In the genomic region with DNA sequence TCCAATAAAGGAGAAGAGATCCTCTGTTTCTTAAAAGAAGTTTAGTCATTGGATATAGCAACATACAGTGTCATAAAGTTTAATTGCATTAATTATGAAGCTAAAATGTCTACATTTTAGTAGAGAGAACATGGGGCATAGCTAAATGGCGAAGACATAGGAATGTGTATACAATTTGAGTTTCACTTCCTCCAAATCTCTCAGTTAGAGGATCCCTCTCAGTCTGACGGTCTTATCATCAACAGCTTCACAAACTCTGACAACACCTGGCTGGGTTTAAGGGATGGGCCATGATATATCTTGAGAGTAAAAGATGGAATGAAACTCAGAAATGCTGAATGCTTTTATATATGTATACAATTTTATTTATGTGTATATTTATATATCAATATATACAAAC, we compare ENCODE assay signal across 15 cellular contexts.
DNase-seq lines count a peak whose midpoint lies in the region; ATAC-seq and TF ChIP-seq lines count a peak whose summit lies in the region.
"Had no signal": no experiment of that assay in that cellular context is flagged by ENCODE, and none has a peak within 500 bp of the region (broad histone marks: within the 10 kb centered on the region; RNA-seq: fewer than 3 reads in every experiment).

No MANE protein-coding gene starts in this region.

- no peaks in the 10 kb centered on the region for H3K27me3 Mint-ChIP-seq in activated T-cell treated with anti-CD3 and anti-CD28 coated beads, Interleukin-2, amount 50 U/mL, for 4 hours (ENCODE audit: low read depth)
- H3K27me3 Mint-ChIP-seq: activated naive CD8-positive, alpha-beta T cell; progenitor cell of endocrine pancreas; T-cell had no signal

- no peaks in the 10 kb centered on the region for H3K36me3 Mint-ChIP-seq in activated T-cell treated with anti-CD3 and anti-CD28 coated beads, Interleukin-2, amount 50 U/mL, for 4 hours (ENCODE audit: insufficient read depth)
- H3K36me3 Mint-ChIP-seq: activated naive CD8-positive, alpha-beta T cell; T-cell had no signal

- no peak overlapping the region for H3K4me3 ChIP-seq in mesodermal cell (ENCODE audit: extremely low read depth, insufficient read depth, low read length, poor library complexity, severe bottlenecking)
- H3K4me3 ChIP-seq: thyroid gland had no signal

- ATAC-seq in GM18868 (IDR thresholded peaks at IDR 0.05; ENCODE audit: unreplicated experiment) (peak; percentile 98), GM21529 (IDR thresholded peaks at IDR 0.05; ENCODE audit: unreplicated experiment) (peak; percentile 85), HG03354 (IDR thresholded peaks at IDR 0.05; ENCODE audit: poor library complexity, severe bottlenecking, unreplicated experiment) (peak; percentile 80), SK-N-SH treated with all-trans-retinoic acid at 6 μM for 48 hours (no peak)
- no peak for ATAC-seq in activated T-cell treated with anti-CD3 and anti-CD28 coated beads, Interleukin-2, amount 50 U/mL, for 4 hours
- ATAC-seq: T-cell had no signal

- H3K4me1 Mint-ChIP-seq in activated T-cell treated with anti-CD3 and anti-CD28 coated beads, Interleukin-2, amount 50 U/mL, for 4 hours (ENCODE audit: low read depth) = no peaks in the 10 kb centered on the region

- WGBS in mesodermal cell (ENCODE audit: insufficient coverage in 2 of 2), 2 experiments = no CpG with 5 or more reads among the region's 2 CpGs

- no peaks in the 10 kb centered on the region for H3K36me3 ChIP-seq in mesodermal cell (ENCODE audit: control insufficient read depth, insufficient read depth, low read length)
- H3K36me3 ChIP-seq: thyroid gland had no signal

- peak overlapping the region; percentile 57 for H3K27ac ChIP-seq in mesodermal cell (ENCODE audit: low read depth, low read length, severe bottlenecking)

- DNase-seq in activated T-cell treated with anti-CD3 and anti-CD28 coated beads, Interleukin-2, amount 50 U/mL, for 4 hours = no peak
- DNase-seq in stimulated activated CD4-positive, alpha-beta T cell treated with anti-CD3 and anti-CD28 coated beads, Interleukin-2, amount 100 ng/mL, for 24 hours = no peak
- DNase-seq in cortex of kidney (lab: John Stamatoyannopoulos, UW) = no peak
- DNase-seq: activated CD4-positive, alpha-beta T cell treated with anti-CD3 and anti-CD28 coated beads, Interleukin-2, amount 50 U/mL, for 48 hours; glutamatergic neuron; NCI-H1092; T-cell; thyroid gland had no signal

- no peaks in the 10 kb centered on the region for H3K9me3 ChIP-seq in mesodermal cell (ENCODE audit: control insufficient read depth, low read length)
- H3K9me3 ChIP-seq: thyroid gland had no signal

- peaks cover 47% of the 10 kb centered on the region for H3K4me1 ChIP-seq in mesodermal cell (ENCODE audit: control insufficient read depth, insufficient read depth, low read length, poor library complexity, severe bottlenecking)

- H3K4me3 Mint-ChIP-seq in activated T-cell treated with anti-CD3 and anti-CD28 coated beads, Interleukin-2, amount 50 U/mL, for 4 hours = no peak overlapping the region
- H3K4me3 Mint-ChIP-seq: activated naive CD8-positive, alpha-beta T cell; T-cell had no signal

- H3K9me3 Mint-ChIP-seq in activated T-cell treated with anti-CD3 and anti-CD28 coated beads, Interleukin-2, amount 50 U/mL, for 4 hours = no peaks in the 10 kb centered on the region
- H3K9me3 Mint-ChIP-seq: T-cell had no signal

TF ChIP-seq in SK-N-SH treated with all-trans-retinoic acid at 6 μM for 48 hours, 23 proteins besides CTCF, POLR2A, EP300 and RAD21:
- TF ChIP-seq ESRRG (CRISPR knock-in tag; IDR thresholded peaks at IDR 0.05) = no peak
- no peak for TF ChIP-seq ZFP30 (CRISPR knock-in tag; IDR thresholded peaks at IDR 0.05)
- no peak for TF ChIP-seq ZNF8 (CRISPR knock-in tag; IDR thresholded peaks at IDR 0.05)
- TF ChIP-seq ZFP3 (CRISPR knock-in tag; IDR thresholded peaks at IDR 0.05) = no peak

Comparison
In these comparisons a context has a peak if more than half of its experiments do, and no peak if none do; other contexts are left out.
1. ATAC-seq: peak in GM18868 (single experiment), GM21529 (single experiment) and HG03354 (single experiment); none in activated T-cell treated with anti-CD3 and anti-CD28 coated beads, Interleukin-2, amount 50 U/mL, for 4 hours (0 of 2) and SK-N-SH treated with all-trans-retinoic acid at 6 μM for 48 hours (single experiment).